11 cellular contexts compared by ENCODE assay signal in the genomic region with DNA sequence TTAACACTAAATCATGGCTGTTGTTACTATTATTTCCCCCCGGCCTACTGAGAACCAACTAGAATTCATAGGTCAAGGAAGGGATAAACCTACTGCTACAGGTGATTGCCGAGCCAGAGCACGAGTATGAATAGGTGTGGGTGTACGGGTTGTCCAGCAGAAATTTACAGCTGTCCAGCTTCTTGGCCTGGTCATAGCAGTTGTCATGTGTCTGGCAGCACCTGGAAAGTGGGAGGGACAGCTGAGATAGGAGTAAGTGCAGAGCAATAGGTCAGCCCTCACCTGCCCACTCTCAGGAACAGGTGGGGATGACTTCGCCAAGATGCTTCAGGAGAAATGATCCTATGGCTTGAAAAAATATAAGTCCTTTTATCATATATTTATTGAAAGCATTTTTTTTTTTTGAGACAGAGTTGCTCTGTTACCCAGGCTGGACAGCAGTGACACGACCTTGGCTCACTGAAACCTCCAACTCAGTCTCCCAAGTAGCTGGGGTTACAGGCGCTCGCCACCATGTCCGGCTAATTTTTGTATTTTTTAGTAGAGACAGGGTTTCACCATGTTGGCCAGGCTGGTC. TPM values are rescaled to one million over a fixed set of nuclear protein-coding genes. Genes with fewer than 3 reads are reported as not detected.
DNase-seq lines count a peak whose midpoint lies in the region; ATAC-seq and TF ChIP-seq lines count a peak whose summit lies in the region.
"Had no signal": no experiment of that assay in that cellular context is flagged by ENCODE, and none has a peak within 500 bp of the region (broad histone marks: within the 10 kb centered on the region; RNA-seq: fewer than 3 reads in every experiment).

No MANE protein-coding gene starts in this region.

- no peaks in the 10 kb centered on the region for H3K4me1 ChIP-seq in PC-3 (ENCODE audit: insufficient read depth, low read length)

- POLR2A ChIA-PET in PC-3 (lab: Charles Lee; ENCODE audit: unreplicated experiment), result interaction anchor here (0.6 kb wide), 1 partner anchor 32 kb away, joined by 4 read pairs; a partner anchor contains a TSS

- H3K27me3 ChIP-seq in PC-3 (ENCODE audit: low read length) (no peaks in the 10 kb centered on the region), dorsolateral prefrontal cortex (no peaks in the 10 kb centered on the region)

- H3K27me3 Mint-ChIP-seq in activated naive CD4-positive, alpha-beta T cell treated with anti-CD3 and anti-CD28 coated beads, Interleukin-2, amount 10 ng/mL, durations not matched to agents 7 days and 5 days, result peaks cover 45% of the 10 kb centered on the region
- H3K27me3 Mint-ChIP-seq in stimulated activated naive CD8-positive, alpha-beta T cell treated with anti-CD3 and anti-CD28 coated beads, Interleukin-15, amount 100 ng/mL, for 72 hours, result peaks cover 10% of the 10 kb centered on the region
- H3K27me3 Mint-ChIP-seq: activated CD4-positive, alpha-beta T cell treated with anti-CD3 and anti-CD28 coated beads, Interleukin-2, amount 10 ng/mL, durations not matched to agents 7 days and 5 days had no signal

- no peaks in the 10 kb centered on the region for H3K36me3 Mint-ChIP-seq in activated naive CD4-positive, alpha-beta T cell treated with anti-CD3 and anti-CD28 coated beads, Interleukin-2, amount 10 ng/mL, durations not matched to agents 7 days and 5 days
- H3K36me3 Mint-ChIP-seq: mesothelial cell of epicardium had no signal

- H3K27ac Mint-ChIP-seq in activated naive CD4-positive, alpha-beta T cell treated with anti-CD3 and anti-CD28 coated beads, Interleukin-2, amount 10 ng/mL, durations not matched to agents 7 days and 5 days, result peak overlapping the region; percentile 28
- no peak overlapping the region for H3K27ac Mint-ChIP-seq in stimulated activated naive CD8-positive, alpha-beta T cell treated with anti-CD3 and anti-CD28 coated beads, Interleukin-15, amount 100 ng/mL, for 72 hours

- no peaks in the 10 kb centered on the region for H3K79me2 ChIP-seq in PC-3 (ENCODE audit: low read length)

- DNase-seq in activated naive CD4-positive, alpha-beta T cell treated with anti-CD3 and anti-CD28 coated beads, Interleukin-2, amount 10 ng/mL, durations not matched to agents 7 days and 5 days, result no peak
- no peak for DNase-seq in activated naive CD4-positive, alpha-beta T cell treated with anti-CD3 and anti-CD28 coated beads, Interleukin-2, amount 50 U/mL, for 16 hours
- DNase-seq in PC-3 (no peak), left lobe of liver (ENCODE audit: low spot score) (peak; percentile 80), GM13976 (ENCODE audit: low spot score) (no peak), dorsolateral prefrontal cortex (no peak)
- no peak for DNase-seq in stimulated activated naive CD8-positive, alpha-beta T cell treated with anti-CD3 and anti-CD28 coated beads, Interleukin-15, amount 100 ng/mL, for 72 hours
- DNase-seq: SIG-M5 had no signal

- no peaks in the 10 kb centered on the region for H3K9me3 ChIP-seq in PC-3 (ENCODE audit: low read length)

- H3K4me2 ChIP-seq in PC-3 (ENCODE audit: low read length), result peak overlapping the region; percentile 91

- H3K9ac ChIP-seq in PC-3 (ENCODE audit: low read length), result no peak overlapping the region

- BruUV-seq in PC-3 (replicated peaks; lab: Mats Ljungman, UMichigan), result no TSS peak

- H3F3A ChIP-seq in PC-3 (ENCODE audit: low read length, unreplicated experiment), result no peaks in the 10 kb centered on the region

- peak overlapping the region; percentile 98 for H2AFZ ChIP-seq in PC-3 (ENCODE audit: low read length)

- intact Hi-C loops in PC-3 (cut with micrococcal nuclease) (loop anchor here (1.0 kb wide), 1 partner anchor 105 kb away; no protein-coding TSS in a partner anchor), dorsolateral prefrontal cortex (cut with DNase I) (loop anchor here (10.0 kb wide), 3 partner anchors 110 to 320 kb away; a partner anchor contains a TSS)

- no peak for TF ChIP-seq CTCF in PC-3 (conservative IDR thresholded peaks at IDR 0.05; ENCODE audit: low read depth, low read length)
- no peak for TF ChIP-seq CTCF in GM13976 (IDR thresholded peaks at IDR 0.05; ENCODE audit: borderline replicate concordance, control extremely low read depth, extremely low read depth, insufficient read depth, missing control alignments)
- no peak for TF ChIP-seq CTCF in dorsolateral prefrontal cortex (IDR thresholded peaks at IDR 0.05 in 54 of 56, conservative IDR thresholded peaks at IDR 0.05 in 2 of 56; ENCODE audit: low read depth in 1 of 56, partially characterized antibody in 56 of 56)

- H3K4me3 ChIP-seq in PC-3 (ENCODE audit: low read length), result peak overlapping the region; percentile 72; the same call in 1 of the 2 replicates
- peak overlapping the region in 25 of 59 donors; percentile 57 to 84 (median 72) for H3K4me3 ChIP-seq in dorsolateral prefrontal cortex

- in situ Hi-C loops in GM13976 (cut with MboI; ENCODE audit: low sequenced_read_pairs, unreplicated experiment), result no loop called here

- CTCF ChIA-PET in activated naive CD4-positive, alpha-beta T cell treated with anti-CD3 and anti-CD28 coated beads, Interleukin-2, amount 10 ng/mL, durations not matched to agents 7 days and 5 days (lab: Charles Lee), result interaction anchor here (0.6 to 1.1 kb wide), 5 partner anchors 97 to 256 kb away, joined by 3 to 4 read pairs (median 3); a partner anchor contains a TSS
- CTCF ChIA-PET in PC-3 (lab: Charles Lee), result no interaction called here

- H3K36me3 ChIP-seq in PC-3 (ENCODE audit: low read depth, low read length), result no peaks in the 10 kb centered on the region

- H3K9me3 Mint-ChIP-seq in activated naive CD4-positive, alpha-beta T cell treated with anti-CD3 and anti-CD28 coated beads, Interleukin-2, amount 10 ng/mL, durations not matched to agents 7 days and 5 days, result no peaks in the 10 kb centered on the region
- no peaks in the 10 kb centered on the region for H3K9me3 Mint-ChIP-seq in stimulated activated naive CD8-positive, alpha-beta T cell treated with anti-CD3 and anti-CD28 coated beads, Interleukin-15, amount 100 ng/mL, for 72 hours
- H3K9me3 Mint-ChIP-seq: activated CD4-positive, alpha-beta T cell treated with anti-CD3 and anti-CD28 coated beads, Interleukin-2, amount 10 ng/mL, durations not matched to agents 7 days and 5 days; mesothelial cell of epicardium had no signal

- no peaks in the 10 kb centered on the region for H4K20me1 ChIP-seq in PC-3 (ENCODE audit: low read length)

- no peak overlapping the region for H3K4me3 Mint-ChIP-seq in activated naive CD4-positive, alpha-beta T cell treated with anti-CD3 and anti-CD28 coated beads, Interleukin-2, amount 10 ng/mL, durations not matched to agents 7 days and 5 days
- peak overlapping the region; percentile 85 to 94 for H3K4me3 Mint-ChIP-seq in stimulated activated naive CD8-positive, alpha-beta T cell treated with anti-CD3 and anti-CD28 coated beads, Interleukin-15, amount 100 ng/mL, for 72 hours

- peaks cover 8% of the 10 kb centered on the region for H3K4me1 Mint-ChIP-seq in activated naive CD4-positive, alpha-beta T cell treated with anti-CD3 and anti-CD28 coated beads, Interleukin-2, amount 10 ng/mL, durations not matched to agents 7 days and 5 days
- H3K4me1 Mint-ChIP-seq in stimulated activated naive CD8-positive, alpha-beta T cell treated with anti-CD3 and anti-CD28 coated beads, Interleukin-15, amount 100 ng/mL, for 72 hours, result peaks cover 12% of the 10 kb centered on the region

- ATAC-seq in PC-3 (no peak), left lobe of liver (peak; percentile 77), GM19452 (IDR thresholded peaks at IDR 0.05; ENCODE audit: unreplicated experiment) (no peak)
- no peak for ATAC-seq in stimulated activated naive CD8-positive, alpha-beta T cell treated with anti-CD3 and anti-CD28 coated beads, Interleukin-15, amount 100 ng/mL, for 72 hours

- no peak overlapping the region for H3K27ac ChIP-seq in PC-3 (ENCODE audit: low read length)
- H3K27ac ChIP-seq in dorsolateral prefrontal cortex, result no peak overlapping the region

- H3K9me2 ChIP-seq in PC-3 (replicated peaks; ENCODE audit: low read length), result no peaks in the 10 kb centered on the region

RNA-seq across cellular contexts. Expression of a gene that starts 2.6 kb away (rescaled TPM):
- total RNA-seq in PC-3 (2014; rRNA removed) (not detected in 2 replicates), left lobe of liver (3.0 TPM), dorsolateral prefrontal cortex (1 to 10 TPM in 2 of 120 experiments, not detected in 118; 1.3 to 1.9 TPM)
- total RNA-seq: activated CD4-positive, alpha-beta T cell treated with anti-CD3 and anti-CD28 coated beads, Interleukin-2, amount 10 ng/mL, durations not matched to agents 7 days and 5 days; mesothelial cell of epicardium had no signal

RNA-seq across cellular contexts. Expression of a gene that starts 22.8 kb away (rescaled TPM):
- total RNA-seq in PC-3 (2014; rRNA removed) (0.98 and 1.9 TPM in 2 replicates), left lobe of liver (3.4 TPM), dorsolateral prefrontal cortex (10 to 100 TPM in 10 of 120 experiments, 1 to 10 TPM in 110; 1.9 to 15.5 (median 6.3) TPM)

RNA-seq across cellular contexts. Expression of a gene that starts 31.9 kb away (rescaled TPM):
- total RNA-seq in PC-3 (2014; rRNA removed) (under 0.01 TPM in 2 replicates), left lobe of liver (1,949 TPM), dorsolateral prefrontal cortex (1,000 to 10,000 TPM in 110 of 120 experiments, 100 to 1,000 TPM in 10; 125 to 4,648 (median 2,054) TPM)

RNA-seq across cellular contexts. Expression of a gene that starts 33.2 kb away (rescaled TPM):
- total RNA-seq in PC-3 (2014; rRNA removed), result under 0.01 TPM in 2 replicates
- 3,631 TPM for total RNA-seq in left lobe of liver
- over 10,000 TPM in 111 of 120 experiments, 1,000 to 10,000 TPM in 9; 2,947 to 35,484 (median 19,179) TPM for total RNA-seq in dorsolateral prefrontal cortex

RNA-seq across cellular contexts. Expression of a gene that starts 44.0 kb away (rescaled TPM):
- total RNA-seq in PC-3 (2014; rRNA removed) (0.12 TPM in 1 of 2 replicates, not detected in the other), left lobe of liver (not detected), dorsolateral prefrontal cortex (10 to 100 TPM in 111 of 120 experiments, 1 to 10 TPM in 9; 4.5 to 44.7 (median 15.4) TPM)
- total RNA-seq: activated CD4-positive, alpha-beta T cell treated with anti-CD3 and anti-CD28 coated beads, Interleukin-2, amount 10 ng/mL, durations not matched to agents 7 days and 5 days had no signal

Comparison
In these comparisons a context has a peak if more than half of its experiments do, and no peak if none do; other contexts are left out.
1. RNA of a gene that starts 31.9 kb away (total RNA-seq): 125 to 4,648 TPM in dorsolateral prefrontal cortex and 1,949 TPM in left lobe of liver (single experiment); under 0.01 TPM in PC-3; every median in the first group is over 100 times any median in the second.